Comparison of ENCODE assay signal across 8 cellular contexts in the genomic region with DNA sequence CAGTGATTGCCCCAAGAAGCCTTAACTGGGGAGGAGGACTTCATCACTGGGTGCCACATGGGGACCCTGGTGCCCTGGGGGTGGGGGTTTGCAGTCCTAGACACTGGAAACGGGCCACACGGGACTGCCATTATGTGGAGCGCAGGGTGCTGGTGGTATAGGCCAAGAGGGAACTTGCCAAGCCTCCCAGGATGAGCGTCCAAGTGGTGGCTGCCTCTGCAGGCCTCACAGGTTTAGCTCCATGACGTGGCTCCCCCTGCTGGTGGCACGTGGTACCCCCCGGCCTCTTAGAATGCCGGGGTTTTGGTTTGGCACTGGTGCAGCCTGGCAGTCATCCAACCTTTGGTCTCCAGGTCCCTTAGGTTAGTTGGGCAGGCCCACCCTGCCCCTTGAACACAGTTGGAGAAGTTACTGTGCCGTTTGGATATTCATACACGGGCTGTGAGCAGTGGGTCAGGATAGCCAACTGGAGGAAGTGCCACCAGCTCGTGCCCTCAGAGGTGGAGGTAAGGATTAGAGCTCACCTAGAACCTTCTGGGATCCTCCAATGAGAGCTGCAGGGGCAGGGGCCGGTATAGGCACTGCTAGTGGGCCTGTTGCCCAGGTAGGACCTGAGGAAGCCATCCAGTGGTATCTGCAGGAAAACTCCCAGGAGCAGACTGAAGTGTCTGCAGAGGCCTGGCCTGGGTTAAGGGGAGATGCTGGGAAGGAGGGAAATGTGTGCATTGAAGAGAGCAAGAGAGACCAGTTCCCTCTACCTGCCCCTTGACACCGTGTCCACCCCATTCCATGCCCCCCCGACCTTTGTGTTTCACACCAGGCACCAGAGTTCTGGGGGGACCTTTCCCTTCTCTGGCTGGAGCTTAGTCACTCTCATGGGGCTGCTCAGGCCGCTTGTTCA. TPM values are rescaled to one million over a fixed set of nuclear protein-coding genes. Genes with fewer than 3 reads are reported as not detected.
DNase-seq lines count a peak whose midpoint lies in the region; ATAC-seq, FAIRE-seq and TF ChIP-seq lines count a peak whose summit lies in the region.

No MANE protein-coding gene starts in this region.

- no peaks in the 10 kb centered on the region for H3K27me3 Mint-ChIP-seq in activated T-helper 1 cell treated with anti-CD3 and anti-CD28 coated beads, Interleukin-12 subunit alpha, Interleukin-12 subunit beta, Interleukin-2, Interleukin-4 antibody, amounts not matched to agents 30 ng/mL and 10 ng/mL and 1 ng/mL, durations not matched to agents 14 hours and 24 hours and 36 hours (ENCODE audit: insufficient read depth)
- no peaks in the 10 kb centered on the region for H3K27me3 Mint-ChIP-seq in naive thymus-derived CD8-positive, alpha-beta T cell
- no peaks in the 10 kb centered on the region for H3K27me3 Mint-ChIP-seq in stimulated activated naive B cell treated with anti-CD40 and anti-IgM and Interleukin-4, amounts not matched to agents 10 μg/mL and 1 μg/mL and 100 μg/mL, for 72 hours

- H3K4me1 ChIP-seq in KMS-11 (ENCODE audit: low read depth, poor library complexity, severe bottlenecking) (peaks cover 30% of the 10 kb centered on the region), fibroblast of lung (ENCODE audit: control insufficient read depth, extremely low read depth, insufficient read depth, low read length) (peaks cover 31% of the 10 kb centered on the region)

- no peaks in the 10 kb centered on the region for H3K9me3 ChIP-seq in fibroblast of lung (ENCODE audit: control insufficient read depth, insufficient read depth, low read depth, low read length)

- H3K36me3 ChIP-seq in KMS-11 (ENCODE audit: insufficient read depth) (peaks cover 22% of the 10 kb centered on the region; the same call in 1 of the 2 replicates), fibroblast of lung (ENCODE audit: control insufficient read depth, insufficient read depth, low read length) (peaks cover 5% of the 10 kb centered on the region)

- peak overlapping the region; percentile 100 for H3K27ac ChIP-seq in KMS-11
- peak overlapping the region; percentile 62 for H3K27ac ChIP-seq in fibroblast of lung (ENCODE audit: insufficient read depth, low read length)

- POLR2A ChIA-PET in naive thymus-derived CD8-positive, alpha-beta T cell (lab: Charles Lee) = interaction anchor here (0.6 to 7.7 kb wide), 10 partner anchors 7 to 250 kb away, joined by 3 to 124 read pairs (median 8); partner anchors contain the start of gene NCL

- TF ChIP-seq CTCF in KMS-11 (conservative IDR thresholded peaks at IDR 0.05; ENCODE audit: low read depth, low read length) (peak; percentile 90), fibroblast of lung (conservative IDR thresholded peaks at IDR 0.05 in 1 of 2, IDR thresholded peaks at IDR 0.05 in 1 of 2; ENCODE audit: low read depth in 1 of 2, low read length in 2 of 2) (peak; percentile 82 to 83)

- peak; percentile 78 for FAIRE-seq in GM12892 (lab: Jason Lieb, UNC)
- FAIRE-seq in RCC 7860 (lab: Jason Lieb, UNC) = peak; percentile 5

- DNase-seq in GM12892 (ENCODE audit: insufficient read length) (no peak), RCC 7860 (ENCODE audit: low spot score) (peak; percentile 83), fibroblast of lung (ENCODE audit: low read depth in 2 of 2) (peak; percentile 84 to 90)
- peak; percentile 78 for DNase-seq in activated T-helper 1 cell treated with anti-CD3 and anti-CD28 coated beads, Interleukin-12 subunit alpha, Interleukin-12 subunit beta, Interleukin-2, Interleukin-4 antibody, amounts not matched to agents 30 ng/mL and 10 ng/mL and 1 ng/mL, durations not matched to agents 14 hours and 24 hours and 36 hours (ENCODE audit: low spot score)
- peak; percentile 82 to 95 (median 90) for DNase-seq in naive thymus-derived CD8-positive, alpha-beta T cell
- peak; percentile 76 for DNase-seq in stimulated activated naive B cell treated with anti-CD40 and anti-IgM and Interleukin-4, amounts not matched to agents 10 μg/mL and 1 μg/mL and 100 μg/mL, for 72 hours

- H3K27me3 ChIP-seq in KMS-11 (ENCODE audit: insufficient read depth, low read depth) (no peaks in the 10 kb centered on the region), fibroblast of lung (ENCODE audit: control insufficient read depth, insufficient read depth, low read length) (no peaks in the 10 kb centered on the region)

- H3K36me3 Mint-ChIP-seq in activated T-helper 1 cell treated with anti-CD3 and anti-CD28 coated beads, Interleukin-12 subunit alpha, Interleukin-12 subunit beta, Interleukin-2, Interleukin-4 antibody, amounts not matched to agents 30 ng/mL and 10 ng/mL and 1 ng/mL, durations not matched to agents 14 hours and 24 hours and 36 hours (ENCODE audit: low read depth) = peaks cover 35% of the 10 kb centered on the region
- peaks cover 6 to 40% (median 16%) of the 10 kb centered on the region in 3 donors for H3K36me3 Mint-ChIP-seq in naive thymus-derived CD8-positive, alpha-beta T cell
- peaks cover 57 to 67% of the 10 kb centered on the region in 2 donors for H3K36me3 Mint-ChIP-seq in stimulated activated naive B cell treated with anti-CD40 and anti-IgM and Interleukin-4, amounts not matched to agents 10 μg/mL and 1 μg/mL and 100 μg/mL, for 72 hours

- TF ChIP-seq POLR2A in GM12892 (IDR thresholded peaks at IDR 0.05; ENCODE audit: low read depth, low read length) = peak; percentile 89

- no peak overlapping the region for H3K4me3 ChIP-seq in KMS-11 (IDR thresholded peaks at IDR 0.05; ENCODE audit: insufficient read depth, low read depth, low read length)
- no peak overlapping the region for H3K4me3 ChIP-seq in fibroblast of lung (replicated peaks in 1 of 4; ENCODE audit: control extremely low read depth in 1 of 4, insufficient read depth in 1 of 4, low read depth in 3 of 4, low read length in 4 of 4)

- no peak overlapping the region for H2AFZ ChIP-seq in KMS-11 (ENCODE audit: low read depth)
- H2AFZ ChIP-seq in fibroblast of lung (ENCODE audit: low read length) = no peak overlapping the region

- peak; percentile 41 to 46 for ATAC-seq in naive thymus-derived CD8-positive, alpha-beta T cell
- ATAC-seq in stimulated activated naive B cell treated with anti-CD40 and anti-IgM and Interleukin-4, amounts not matched to agents 10 μg/mL and 1 μg/mL and 100 μg/mL, for 72 hours (replicated peaks) = peak; percentile 10 to 12
- ATAC-seq in GM21786 (IDR thresholded peaks at IDR 0.05; ENCODE audit: unreplicated experiment) = no peak

- intact Hi-C loops in activated T-helper 1 cell treated with anti-CD3 and anti-CD28 coated beads, Interleukin-12 subunit alpha, Interleukin-12 subunit beta, Interleukin-2, Interleukin-4 antibody, amounts not matched to agents 30 ng/mL and 10 ng/mL and 1 ng/mL, durations not matched to agents 14 hours and 24 hours and 36 hours (cut with micrococcal nuclease) = loop anchor here (1.0 kb wide), 1 partner anchor 8 kb away; no protein-coding TSS in a partner anchor

- H3K79me2 ChIP-seq in KMS-11 (ENCODE audit: insufficient read depth, low read depth) (peaks cover 36% of the 10 kb centered on the region), fibroblast of lung (ENCODE audit: control insufficient read depth, insufficient read depth, low read length) (peaks cover 37% of the 10 kb centered on the region)

- H3K9me3 Mint-ChIP-seq in activated T-helper 1 cell treated with anti-CD3 and anti-CD28 coated beads, Interleukin-12 subunit alpha, Interleukin-12 subunit beta, Interleukin-2, Interleukin-4 antibody, amounts not matched to agents 30 ng/mL and 10 ng/mL and 1 ng/mL, durations not matched to agents 14 hours and 24 hours and 36 hours = no peaks in the 10 kb centered on the region
- peaks cover 0 to 2% (median 0%) of the 10 kb centered on the region in 9 donors for H3K9me3 Mint-ChIP-seq in naive thymus-derived CD8-positive, alpha-beta T cell
- H3K9me3 Mint-ChIP-seq in stimulated activated naive B cell treated with anti-CD40 and anti-IgM and Interleukin-4, amounts not matched to agents 10 μg/mL and 1 μg/mL and 100 μg/mL, for 72 hours = peaks cover 2 to 4% of the 10 kb centered on the region in 2 donors

- peaks cover 26% of the 10 kb centered on the region for H3K4me1 Mint-ChIP-seq in activated T-helper 1 cell treated with anti-CD3 and anti-CD28 coated beads, Interleukin-12 subunit alpha, Interleukin-12 subunit beta, Interleukin-2, Interleukin-4 antibody, amounts not matched to agents 30 ng/mL and 10 ng/mL and 1 ng/mL, durations not matched to agents 14 hours and 24 hours and 36 hours (ENCODE audit: low read depth)
- peaks cover 33 to 51% (median 39%) of the 10 kb centered on the region in 4 donors for H3K4me1 Mint-ChIP-seq in naive thymus-derived CD8-positive, alpha-beta T cell
- peaks cover 52 to 80% of the 10 kb centered on the region in 2 donors for H3K4me1 Mint-ChIP-seq in stimulated activated naive B cell treated with anti-CD40 and anti-IgM and Interleukin-4, amounts not matched to agents 10 μg/mL and 1 μg/mL and 100 μg/mL, for 72 hours

- peak overlapping the region; percentile 75 for H3K4me3 Mint-ChIP-seq in activated T-helper 1 cell treated with anti-CD3 and anti-CD28 coated beads, Interleukin-12 subunit alpha, Interleukin-12 subunit beta, Interleukin-2, Interleukin-4 antibody, amounts not matched to agents 30 ng/mL and 10 ng/mL and 1 ng/mL, durations not matched to agents 14 hours and 24 hours and 36 hours
- H3K4me3 Mint-ChIP-seq in naive thymus-derived CD8-positive, alpha-beta T cell = peak overlapping the region in 9 of 10 donors; percentile 16 to 84 (median 59)
- peak overlapping the region; percentile 65 to 69 for H3K4me3 Mint-ChIP-seq in stimulated activated naive B cell treated with anti-CD40 and anti-IgM and Interleukin-4, amounts not matched to agents 10 μg/mL and 1 μg/mL and 100 μg/mL, for 72 hours

- H3K4me2 ChIP-seq in KMS-11 = peak overlapping the region; percentile 27; the same call in 1 of the 2 replicates
- no peak overlapping the region for H3K4me2 ChIP-seq in fibroblast of lung (ENCODE audit: extremely low read depth, insufficient read depth, low read length)

- H3K27ac Mint-ChIP-seq in activated T-helper 1 cell treated with anti-CD3 and anti-CD28 coated beads, Interleukin-12 subunit alpha, Interleukin-12 subunit beta, Interleukin-2, Interleukin-4 antibody, amounts not matched to agents 30 ng/mL and 10 ng/mL and 1 ng/mL, durations not matched to agents 14 hours and 24 hours and 36 hours = peak overlapping the region; percentile 93
- peak overlapping the region; percentile 86 to 97 (median 94) for H3K27ac Mint-ChIP-seq in naive thymus-derived CD8-positive, alpha-beta T cell
- peak overlapping the region; percentile 95 for H3K27ac Mint-ChIP-seq in stimulated activated naive B cell treated with anti-CD40 and anti-IgM and Interleukin-4, amounts not matched to agents 10 μg/mL and 1 μg/mL and 100 μg/mL, for 72 hours

- peak overlapping the region; percentile 99; the same call in 1 of the 2 replicates for H3K9ac ChIP-seq in KMS-11
- H3K9ac ChIP-seq in fibroblast of lung (ENCODE audit: insufficient read depth, low read length) = no peak overlapping the region

- peaks cover 25% of the 10 kb centered on the region for H4K20me1 ChIP-seq in KMS-11 (ENCODE audit: insufficient read depth)
- H4K20me1 ChIP-seq in fibroblast of lung (ENCODE audit: control insufficient read depth, extremely low read depth, insufficient read depth, low read length) = no peaks in the 10 kb centered on the region

RNA-seq across cellular contexts. Expression of gene PTMA, which starts 5.7 kb away (rescaled TPM):
- polyA plus RNA-seq in GM12892 (2012; ENCODE audit: missing spikeins) = 1,875 TPM
- 2,193 and 2,194 TPM in 2 replicates for total RNA-seq in activated T-helper 1 cell treated with anti-CD3 and anti-CD28 coated beads, Interleukin-12 subunit alpha, Interleukin-12 subunit beta, Interleukin-2, Interleukin-4 antibody, amounts not matched to agents 30 ng/mL and 10 ng/mL and 1 ng/mL, durations not matched to agents 14 hours and 24 hours and 36 hours
- 481 and 664 TPM in 2 replicates for total RNA-seq in fibroblast of lung
- 650 and 1,032 TPM in 2 replicates for polyA plus RNA-seq in fibroblast of lung
- polyA plus RNA-seq in fibroblast of lung (2012) = 819 and 1,107 TPM in 2 replicates
- 34.8 and 35.0 TPM in 2 replicates for polyA minus RNA-seq in fibroblast of lung (ENCODE audit: low replicate concordance)
- total RNA-seq in naive thymus-derived CD8-positive, alpha-beta T cell = 1,000 to 10,000 TPM; 1,008 to 1,051 TPM
- 1,000 to 10,000 TPM; 1,851 to 2,224 (median 2,052) TPM for polyA plus RNA-seq in naive thymus-derived CD8-positive, alpha-beta T cell
